ENCODE assay signal across 1 cellular context in the genomic region with DNA sequence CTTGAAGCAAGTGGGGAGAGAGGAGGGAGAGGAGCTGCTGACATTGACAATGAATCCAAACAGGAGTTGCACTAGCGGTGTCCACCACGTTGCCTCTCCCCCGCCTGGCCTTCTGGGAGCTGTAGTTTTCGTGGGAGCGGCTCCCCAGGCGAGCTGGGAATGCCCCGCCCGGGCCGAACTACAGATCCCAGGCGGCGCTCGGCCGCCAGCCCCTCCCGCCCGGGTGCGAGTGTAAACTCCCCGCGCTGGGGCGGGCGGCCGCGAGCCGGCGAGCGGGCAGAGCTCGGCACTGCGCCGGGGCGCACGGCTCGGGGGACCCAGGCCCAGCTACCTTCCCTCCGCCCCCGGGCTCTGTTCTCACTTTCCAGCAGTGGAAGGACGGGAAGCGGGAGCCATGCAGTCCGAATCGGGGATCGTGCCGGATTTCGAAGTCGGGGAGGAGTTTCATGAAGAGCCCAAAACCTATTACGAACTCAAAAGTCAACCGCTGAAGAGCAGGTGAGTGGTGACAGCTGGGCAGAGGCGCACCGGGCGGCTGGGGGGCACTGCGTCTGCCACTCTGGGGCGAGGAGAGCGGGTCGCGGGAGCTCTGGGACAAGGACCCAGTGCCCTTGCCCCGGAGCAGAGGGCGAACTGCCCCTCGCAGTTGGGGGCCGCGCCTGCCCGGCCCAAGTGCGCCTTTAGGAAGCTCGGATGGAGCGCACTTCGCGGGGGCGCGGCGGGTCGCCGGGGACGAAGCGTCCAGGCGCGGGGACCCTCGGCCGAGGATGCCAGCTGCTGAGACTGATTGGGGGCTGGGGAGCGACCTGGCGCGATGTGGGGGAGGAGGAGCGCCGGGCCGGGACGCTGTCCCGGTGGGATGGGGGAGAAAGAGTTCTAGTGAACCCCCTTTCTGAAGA.
TF ChIP-seq lines count a peak whose summit lies in the region.

A gene with protein sequence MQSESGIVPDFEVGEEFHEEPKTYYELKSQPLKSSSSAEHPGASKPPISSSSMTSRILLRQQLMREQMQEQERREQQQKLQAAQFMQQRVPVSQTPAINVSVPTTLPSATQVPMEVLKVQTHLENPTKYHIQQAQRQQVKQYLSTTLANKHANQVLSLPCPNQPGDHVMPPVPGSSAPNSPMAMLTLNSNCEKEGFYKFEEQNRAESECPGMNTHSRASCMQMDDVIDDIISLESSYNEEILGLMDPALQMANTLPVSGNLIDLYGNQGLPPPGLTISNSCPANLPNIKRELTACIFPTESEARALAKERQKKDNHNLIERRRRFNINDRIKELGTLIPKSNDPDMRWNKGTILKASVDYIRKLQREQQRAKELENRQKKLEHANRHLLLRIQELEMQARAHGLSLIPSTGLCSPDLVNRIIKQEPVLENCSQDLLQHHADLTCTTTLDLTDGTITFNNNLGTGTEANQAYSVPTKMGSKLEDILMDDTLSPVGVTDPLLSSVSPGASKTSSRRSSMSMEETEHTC (plus strand): TSS at position 261 of the 899 bp plus-strand sequence. CDS start 134 bp downstream, at position 395.

TF ChIP-seq in K562, 482 proteins besides CTCF, POLR2A, EP300 and RAD21 (continued from another document):
- no peak for TF ChIP-seq CHD7 (IDR thresholded peaks at IDR 0.05; ENCODE audit: low read depth, low read length)
- TF ChIP-seq TCF3 (CRISPR knock-in tag; IDR thresholded peaks at IDR 0.05): no peak
- peak; percentile 45 for TF ChIP-seq HMGN3 (IDR thresholded peaks at IDR 0.05; ENCODE audit: borderline replicate concordance, extremely low read depth, insufficient read length, low read depth, low read length)
- TF ChIP-seq NR4A1 (CRISPR knock-in tag; IDR thresholded peaks at IDR 0.05): no peak
- no peak for TF ChIP-seq NR4A1 (tag; IDR thresholded peaks at IDR 0.05)
- peak; percentile 60; the same call in 1 of the 2 replicates for TF ChIP-seq TFAP4 (CRISPR knock-in tag; IDR thresholded peaks at IDR 0.05; ENCODE audit: borderline replicate concordance)
- TF ChIP-seq ZC3H11A (IDR thresholded peaks at IDR 0.05; ENCODE audit: low read depth, low read length): no peak
- TF ChIP-seq SAP30 (IDR thresholded peaks at IDR 0.05; ENCODE audit: borderline replicate concordance, insufficient read depth, low read depth, low read length, poor library complexity, severe bottlenecking): peak; percentile 51
- TF ChIP-seq RBM17 (IDR thresholded peaks at IDR 0.05; ENCODE audit: borderline replicate concordance, low read depth, low read length): no peak
- TF ChIP-seq RHOXF2B (CRISPR knock-in tag; conservative IDR thresholded peaks at IDR 0.05): no peak
